ENCODE assay signal across 1 cellular context in the genomic region with DNA sequence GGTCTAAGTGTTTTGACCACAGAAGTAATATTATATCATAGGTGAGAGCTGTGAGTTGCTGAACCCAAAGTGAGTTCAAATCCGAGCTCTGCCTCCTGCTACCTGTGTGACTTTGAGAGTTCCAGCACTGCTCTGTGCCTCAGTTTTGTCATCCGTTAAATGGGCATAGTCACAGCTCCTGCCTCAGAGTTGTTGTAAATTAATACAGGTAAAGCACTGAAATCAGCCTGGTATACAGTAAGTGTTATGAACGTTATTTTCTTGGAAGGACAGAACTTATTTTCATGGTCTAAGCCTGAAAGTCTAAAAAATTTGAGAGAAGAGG.
TF ChIP-seq lines count a peak whose summit lies in the region.
"Not testable (repeated sequence)": the region's sequence is repeated elsewhere in the genome, so short reads cannot be mapped to it uniquely, and the experiment has no call there.

No MANE protein-coding gene starts in this region.

TF ChIP-seq in K562, 482 proteins besides CTCF, POLR2A, EP300 and RAD21 (continued from another document):
- 0 out of 2 replicates have a peak, but pooled peaks have one; percentile 23 for TF ChIP-seq HINFP (tag; conservative IDR thresholded peaks at IDR 0.05; ENCODE audit: low read depth)
- 0 out of 2 replicates have a peak, but pooled peaks have one; percentile 5 for TF ChIP-seq ATF3 (IDR thresholded peaks at IDR 0.05)
- TF ChIP-seq ATF3 (CRISPR knock-in tag; conservative IDR thresholded peaks at IDR 0.05) = not testable (repeated sequence)
- TF ChIP-seq, protein P1, sequence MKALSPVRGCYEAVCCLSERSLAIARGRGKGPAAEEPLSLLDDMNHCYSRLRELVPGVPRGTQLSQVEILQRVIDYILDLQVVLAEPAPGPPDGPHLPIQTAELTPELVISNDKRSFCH (CRISPR knock-in tag; IDR thresholded peaks at IDR 0.05) = not testable (repeated sequence)
- TF ChIP-seq, protein P1 (tag; IDR thresholded peaks at IDR 0.05) = peak; percentile 40; the same call in 1 of the 2 replicates
- TF ChIP-seq CHD4 (IDR thresholded peaks at IDR 0.05; ENCODE audit: insufficient read depth, insufficient replicate concordance, low read depth, low read length, poor library complexity, severe bottlenecking) = peak; percentile 86
- peak in 1 of 2 experiments; percentile 19; a peak in 1 of 4 replicates for TF ChIP-seq HDAC1 (IDR thresholded peaks at IDR 0.05)
- TF ChIP-seq ZNF143 (CRISPR knock-in tag; IDR thresholded peaks at IDR 0.05) = 0 out of 2 replicates have a peak, but pooled peaks have one; percentile 26
- 0 out of 2 replicates have a peak, but pooled peaks have one; percentile 13 for TF ChIP-seq EP400 (IDR thresholded peaks at IDR 0.05)
- TF ChIP-seq CBX3 (IDR thresholded peaks at IDR 0.05; ENCODE audit: borderline replicate concordance in 1 of 2, low read length in 2 of 2) = peak in 1 of 2 experiments; percentile 37; a peak in 1 of 3 replicates
- peak; percentile 55; the same call in 1 of the 2 replicates for TF ChIP-seq DPF2 (IDR thresholded peaks at IDR 0.05)
- TF ChIP-seq RBM25 (IDR thresholded peaks at IDR 0.05; ENCODE audit: low read depth, low read length, severe bottlenecking) = peak; percentile 99
- TF ChIP-seq PHF20 (IDR thresholded peaks at IDR 0.05; ENCODE audit: partially characterized antibody) = peak; percentile 77
- peak; percentile 47 for TF ChIP-seq ARID1B (IDR thresholded peaks at IDR 0.05)
- TF ChIP-seq CBX1 (IDR thresholded peaks at IDR 0.05; ENCODE audit: low read depth) = peak; percentile 76; the same call in 1 of the 2 replicates
